Comparison of ENCODE assay signal across 11 cellular contexts in genomic region chr1:4653796-4654715, GRCh38. TPM values are rescaled to one million over a fixed set of nuclear protein-coding genes. Genes with fewer than 3 reads are reported as not detected.
DNase-seq lines count a peak whose midpoint lies in the region; FAIRE-seq and TF ChIP-seq lines count a peak whose summit lies in the region.
"Had no signal": no experiment of that assay in that cellular context is flagged by ENCODE, and none has a peak within 500 bp of the region (broad histone marks: within the 10 kb centered on the region; RNA-seq: fewer than 3 reads in every experiment).

AJAP1 (plus strand) TSS chr1:4654609; CDS start chr1:4655426, 817 bp downstream.

- H3K36me3 ChIP-seq in breast epithelium (no peaks in the 10 kb centered on the region), bronchial epithelial cell (ENCODE audit: control insufficient read depth, insufficient read depth, low read length) (no peaks in the 10 kb centered on the region), mesodermal cell (ENCODE audit: control insufficient read depth, insufficient read depth, low read length) (no peaks in the 10 kb centered on the region), testis (ENCODE audit: low read depth, missing control alignments) (no peaks in the 10 kb centered on the region), mesenchymal stem cell (ENCODE audit: control insufficient read depth in 1 of 2, insufficient read depth in 2 of 2, low read depth in 1 of 2, low read length in 2 of 2) (no peaks in the 10 kb centered on the region)

- H3K27ac Mint-ChIP-seq in MCF 10A (ENCODE audit: low read depth, unreplicated experiment) = no peak within 1 kb of the TSS
- H3K27ac Mint-ChIP-seq: CD4-positive, CD25-positive, alpha-beta regulatory T cell; dendritic cell treated with granulocyte-macrophage colony-stimulating factor and Interleukin-4, amounts not matched to agents 40 ng/mL and 50 ng/mL, for 4 days had no signal

- H3K27ac ChIP-seq in breast epithelium = no peak within 1 kb of the TSS
- H3K27ac ChIP-seq in mesodermal cell (ENCODE audit: low read depth, low read length, severe bottlenecking) = no peak within 1 kb of the TSS
- H3K27ac ChIP-seq in testis = peak within 1 kb of the TSS in 1 of 2 donors; percentile 50
- H3K27ac ChIP-seq in mesenchymal stem cell (ENCODE audit: low read length, poor library complexity, severe bottlenecking) = no peak within 1 kb of the TSS

- H2AFZ ChIP-seq in mesenchymal stem cell (ENCODE audit: low read depth, low read length) = no peak within 1 kb of the TSS

- H2BK120ac ChIP-seq in mesenchymal stem cell (ENCODE audit: low read depth, low read length) = no peak within 1 kb of the TSS

- peak within 1 kb of the TSS; percentile 40 to 63 (median 49) for H3K4me3 ChIP-seq in breast epithelium
- H3K4me3 ChIP-seq in bronchial epithelial cell (ENCODE audit: low read depth, low read length) = peak within 1 kb of the TSS; percentile 5
- peak within 1 kb of the TSS; percentile 39 for H3K4me3 ChIP-seq in mesodermal cell (ENCODE audit: extremely low read depth, insufficient read depth, low read length, poor library complexity, severe bottlenecking)
- H3K4me3 ChIP-seq in testis = peak within 1 kb of the TSS; percentile 49 to 54
- no peak within 1 kb of the TSS for H3K4me3 ChIP-seq in mesenchymal stem cell (ENCODE audit: insufficient read depth in 1 of 2, low read depth in 1 of 2, low read length in 2 of 2)

- TF ChIP-seq CTCF in breast epithelium (IDR thresholded peaks at IDR 0.05) = no peak
- TF ChIP-seq CTCF in MCF 10A (IDR thresholded peaks at IDR 0.05; ENCODE audit: unreplicated experiment) = no peak
- no peak for TF ChIP-seq CTCF in bronchial epithelial cell (IDR thresholded peaks at IDR 0.05; ENCODE audit: insufficient read depth, low read length, severe bottlenecking)
- TF ChIP-seq CTCF in testis (IDR thresholded peaks at IDR 0.05) = no peak

- no peak within 1 kb of the TSS for H4K91ac ChIP-seq in mesenchymal stem cell (ENCODE audit: low read length)

- H3K14ac ChIP-seq in mesenchymal stem cell (ENCODE audit: low read length in 2 of 2) = no peak within 1 kb of the TSS

- POLR2A ChIA-PET in MCF 10A (lab: Yijun Ruan, JAX) = no interaction called here

- H3K79me1 ChIP-seq in mesenchymal stem cell (replicated peaks; ENCODE audit: low read length, poor library complexity, severe bottlenecking) = no peaks in the 10 kb centered on the region

- WGBS in mesodermal cell (ENCODE audit: insufficient coverage in 2 of 2), 2 experiments = 2 to 3% methylated on average over 51 to 67 of the region's 108 CpGs
- WGBS in testis, 2 donors = 4 to 6% methylated on average over 25 to 64 of the region's 108 CpGs
- WGBS in mesenchymal stem cell = 3% methylated on average over 45 of the region's 108 CpGs

- FAIRE-seq in bronchial epithelial cell (lab: Jason Lieb, UNC) = no peak

- no peak within 1 kb of the TSS for H2BK5ac ChIP-seq in mesenchymal stem cell (ENCODE audit: low read depth, low read length, poor library complexity, severe bottlenecking)

- H3K4ac ChIP-seq in mesenchymal stem cell (ENCODE audit: low read depth in 1 of 2, low read length in 2 of 2) = no peak within 1 kb of the TSS

- no peak within 1 kb of the TSS for H3K23ac ChIP-seq in mesenchymal stem cell (ENCODE audit: low read length in 2 of 2)

- H2AK5ac ChIP-seq in mesenchymal stem cell (ENCODE audit: low read length, severe bottlenecking) = no peak within 1 kb of the TSS

- CTCF ChIA-PET in MCF 10A (lab: Yijun Ruan, JAX) = no interaction called here

- no peak for TF ChIP-seq POLR2A in breast epithelium (IDR thresholded peaks at IDR 0.05)
- no peak for TF ChIP-seq POLR2A in testis (IDR thresholded peaks at IDR 0.05)

- H3K9me3 ChIP-seq in breast epithelium = no peaks in the 10 kb centered on the region
- H3K9me3 ChIP-seq in mesodermal cell (ENCODE audit: control insufficient read depth, low read length) = no peaks in the 10 kb centered on the region
- no peaks in the 10 kb centered on the region for H3K9me3 ChIP-seq in testis
- H3K9me3 ChIP-seq in mesenchymal stem cell (ENCODE audit: control insufficient read depth, low read length) = no peaks in the 10 kb centered on the region

- no peak within 1 kb of the TSS for H3K4me2 ChIP-seq in mesenchymal stem cell (ENCODE audit: low read length, poor library complexity, severe bottlenecking)

- H3K27me3 ChIP-seq in breast epithelium = peaks cover 0 to 61% of the 10 kb centered on the region in 2 donors
- peaks cover 25% of the 10 kb centered on the region for H3K27me3 ChIP-seq in bronchial epithelial cell (ENCODE audit: control insufficient read depth, insufficient read depth, low read length)
- H3K27me3 ChIP-seq in testis = no peaks in the 10 kb centered on the region
- peaks cover 58 to 63% of the 10 kb centered on the region in 2 experiments for H3K27me3 ChIP-seq in mesenchymal stem cell (ENCODE audit: control insufficient read depth in 1 of 2, insufficient read depth in 1 of 2, low read length in 2 of 2)

- no peak within 1 kb of the TSS for H3K4me3 Mint-ChIP-seq in MCF 10A (ENCODE audit: unreplicated experiment)
- H3K4me3 Mint-ChIP-seq: dendritic cell treated with granulocyte-macrophage colony-stimulating factor and Interleukin-4, amounts not matched to agents 40 ng/mL and 50 ng/mL, for 4 days had no signal

- H4K8ac ChIP-seq in mesenchymal stem cell (ENCODE audit: low read length) = no peak within 1 kb of the TSS

- no peaks in the 10 kb centered on the region for H3K4me1 Mint-ChIP-seq in MCF 10A (ENCODE audit: insufficient read depth, unreplicated experiment)

- intact Hi-C loops in breast epithelium (cut with DNase I; ENCODE audit: low total_unique reads) = no loop called here
- intact Hi-C loops in MCF 10A (cut with micrococcal nuclease) = no loop called here
- intact Hi-C loops in testis (cut with DNase I; ENCODE audit: low total_unique reads) = no loop called here

- DNase-seq in breast epithelium (ENCODE audit: low spot score in 2 of 2) (no peak), MCF 10A (ENCODE audit: unreplicated experiment) (no peak), bronchial epithelial cell (ENCODE audit: low read depth) (no peak), testis (peak; percentile 39), HCEC 1CT (no peak), KG1 (lab: John Stamatoyannopoulos, UW) (no peak), mesenchymal stem cell (no peak)
- DNase-seq: CD4-positive, CD25-positive, alpha-beta regulatory T cell; SHP77 had no signal

- H3K9me3 Mint-ChIP-seq in MCF 10A (ENCODE audit: unreplicated experiment) = no peaks in the 10 kb centered on the region
- H3K9me3 Mint-ChIP-seq: CD4-positive, CD25-positive, alpha-beta regulatory T cell; dendritic cell treated with granulocyte-macrophage colony-stimulating factor and Interleukin-4, amounts not matched to agents 40 ng/mL and 50 ng/mL, for 4 days had no signal

- peaks cover 5% of the 10 kb centered on the region for H3K36me3 Mint-ChIP-seq in MCF 10A (ENCODE audit: insufficient read depth, unreplicated experiment)
- H3K36me3 Mint-ChIP-seq: CD4-positive, CD25-positive, alpha-beta regulatory T cell had no signal

- no peak within 1 kb of the TSS for H2BK15ac ChIP-seq in mesenchymal stem cell (ENCODE audit: low read depth, poor library complexity, severe bottlenecking)

- no peak within 1 kb of the TSS for H3K18ac ChIP-seq in mesenchymal stem cell (ENCODE audit: low read depth in 1 of 2, low read length in 2 of 2)

- H3K27me3 Mint-ChIP-seq in MCF 10A (ENCODE audit: insufficient read depth, unreplicated experiment) = no peaks in the 10 kb centered on the region

- BruUV-seq in MCF 10A (replicated peaks; lab: Mats Ljungman, UMichigan) = no TSS peak

- H3K4me1 ChIP-seq in breast epithelium (no peaks in the 10 kb centered on the region), mesodermal cell (ENCODE audit: control insufficient read depth, insufficient read depth, low read length, poor library complexity, severe bottlenecking) (peaks cover 33% of the 10 kb centered on the region), testis (no peaks in the 10 kb centered on the region), mesenchymal stem cell (ENCODE audit: control insufficient read depth, insufficient read depth, low read depth, low read length) (peaks cover 16% of the 10 kb centered on the region)

- H3K9ac ChIP-seq in mesenchymal stem cell (ENCODE audit: low read length) = no peak within 1 kb of the TSS

- no peak within 1 kb of the TSS for H2BK12ac ChIP-seq in mesenchymal stem cell (ENCODE audit: low read length in 2 of 2)

RNA-seq across cellular contexts. Expression of gene AJAP1, which starts in this region (rescaled TPM):
- total RNA-seq in breast epithelium (under 1 TPM; 0.16 to 0.66 (median 0.44) TPM), MCF 10A (2022) (not detected in 2 replicates), bronchial epithelial cell (0.13 and 0.26 TPM in 2 replicates), testis (1 to 10 TPM; 5.4 to 5.8 TPM)
- 1.00 TPM for polyA plus RNA-seq in mesodermal cell (2013, experiment 1 of 2)
- polyA plus RNA-seq in mesodermal cell (2013, experiment 2 of 2) = 1.4 TPM
- 5.0 TPM for polyA plus RNA-seq in testis (ENCODE audit: insufficient read depth, low read depth, low replicate concordance)
- not detected for polyA plus RNA-seq in mesenchymal stem cell (2013, experiment 1 of 2)
- not detected for polyA plus RNA-seq in mesenchymal stem cell (2013, experiment 2 of 2)

Comparison
In these comparisons a context has a peak if more than half of its experiments do, and no peak if none do; other contexts are left out.
1. H3K4me3 ChIP-seq: peak in breast epithelium (3 of 3), bronchial epithelial cell (single experiment), mesodermal cell (single experiment) and testis (2 of 2); none in mesenchymal stem cell (0 of 2).